In genomic region chr19:14669940-14670339, GRCh38 we compare ENCODE assay signal across 11 cellular contexts. TPM values are rescaled to one million over a fixed set of nuclear protein-coding genes. Genes with fewer than 3 reads are reported as not detected.
"Had no signal": no experiment of that assay in that cellular context is flagged by ENCODE, and none has a peak within 500 bp of the region (broad histone marks: within the 10 kb centered on the region; RNA-seq: fewer than 3 reads in every experiment).

No MANE protein-coding gene starts in this region.

- H3K27ac ChIP-seq: GM23248 had no signal

- H3K36me3 ChIP-seq: HAP-1 had no signal

- H2AFZ ChIP-seq: GM23248 had no signal

- FAIRE-seq: H1, H54 had no signal

- H3K4me1 Mint-ChIP-seq: H9 had no signal

- H3K4me3 Mint-ChIP-seq: H9, HFFc6 had no signal

- H3K9me3 Mint-ChIP-seq: HFFc6 had no signal

- H3K9me3 ChIP-seq: HAP-1 had no signal

- H3K27ac Mint-ChIP-seq: H9, HFFc6 had no signal

- DNase-seq: GM23248, GOT3, H7, H9, HCEC 1CT, HFFc6 had no signal

- H3K9ac ChIP-seq: GM23248 had no signal

- ATAC-seq: HCT116 had no signal

- H3K4me3 ChIP-seq: GM23248, HAP-1 had no signal

- H3K4me1 ChIP-seq: HAP-1 had no signal

RNA-seq across cellular contexts. Expression of gene ADGRE3, which starts 4.7 kb away (rescaled TPM):
- total RNA-seq: GM23248, H1, H4, H7, H9, HFFc6 had no signal
- polyA plus RNA-seq: GM23248, H1 had no signal
